Comparison of ENCODE assay signal across 14 cellular contexts in the genomic region with DNA sequence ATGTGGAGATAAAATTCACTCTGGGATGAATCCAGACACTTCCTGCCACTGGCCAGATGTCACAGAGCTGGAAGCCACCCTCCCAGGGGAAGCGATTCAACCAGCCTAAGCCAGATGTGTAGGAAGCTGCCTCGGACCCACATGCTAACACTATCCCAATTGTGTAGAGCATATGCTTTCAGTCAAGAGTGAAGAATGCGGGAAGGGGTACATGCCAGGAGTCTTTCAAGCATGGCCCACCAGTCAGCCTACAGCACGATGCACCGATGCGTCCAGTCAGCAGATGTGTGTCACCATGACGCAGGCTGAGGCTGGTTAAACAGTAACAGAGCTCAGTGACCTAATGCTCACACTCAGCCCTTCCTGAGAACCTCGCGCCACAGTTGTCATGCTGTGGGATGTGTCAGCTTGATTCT. TPM values are rescaled to one million over a fixed set of nuclear protein-coding genes. Genes with fewer than 3 reads are reported as not detected.
DNase-seq lines count a peak whose midpoint lies in the region; ATAC-seq, FAIRE-seq and TF ChIP-seq lines count a peak whose summit lies in the region.
"Had no signal": no experiment of that assay in that cellular context is flagged by ENCODE, and none has a peak within 500 bp of the region (broad histone marks: within the 10 kb centered on the region; RNA-seq: fewer than 3 reads in every experiment).

No MANE protein-coding gene starts in this region.

- no peaks in the 10 kb centered on the region for H3K27me3 Mint-ChIP-seq in activated CD4-positive, alpha-beta T cell treated with anti-CD3 and anti-CD28 coated beads, Interleukin-2, amount 10 ng/mL, durations not matched to agents 7 days and 5 days

- CTCF ChIA-PET in A549 (lab: Yijun Ruan, JAX): interaction anchor here (0.9 to 1.4 kb wide), 5 partner anchors 29 to 115 kb away, joined by 3 to 4 read pairs (median 3); no protein-coding TSS in a partner anchor
- CTCF ChIA-PET in activated CD4-positive, alpha-beta T cell treated with anti-CD3 and anti-CD28 coated beads, Interleukin-2, amount 10 ng/mL, durations not matched to agents 7 days and 5 days (lab: Charles Lee): no interaction called here

- no peak for TF ChIP-seq CTCF in A549 (IDR thresholded peaks at IDR 0.05)

- no peak for TF ChIP-seq EP300 in A549 (IDR thresholded peaks at IDR 0.05)

- H3K4me2 ChIP-seq in A549: peak overlapping the region; percentile 64

- H3K4me1 ChIP-seq in A549: peaks cover 34% of the 10 kb centered on the region

- no peak overlapping the region for H3K4me3 Mint-ChIP-seq in activated CD4-positive, alpha-beta T cell treated with anti-CD3 and anti-CD28 coated beads, Interleukin-2, amount 10 ng/mL, durations not matched to agents 7 days and 5 days

- peak overlapping the region; percentile 63 to 76 for H3K27ac ChIP-seq in A549
- H3K27ac ChIP-seq: C4-2B, vagina had no signal

- peak; percentile 99 for FAIRE-seq in A549 (lab: Jason Lieb, UNC)

- H3K4me1 Mint-ChIP-seq in activated CD4-positive, alpha-beta T cell treated with anti-CD3 and anti-CD28 coated beads, Interleukin-2, amount 10 ng/mL, durations not matched to agents 7 days and 5 days: no peaks in the 10 kb centered on the region

- DNase-seq in A549 (ENCODE audit: low read depth in 1 of 2, low spot score in 1 of 2) (peak; percentile 82 to 95), HCEC 1CT (peak; percentile 94), brain pericyte (ENCODE audit: low read depth, low spot score) (peak; percentile 13), kidney tubule cell (ENCODE audit: low spot score) (peak; percentile 100)
- DNase-seq in activated CD4-positive, alpha-beta T cell treated with anti-CD3 and anti-CD28 coated beads, Interleukin-2, amount 10 ng/mL, durations not matched to agents 7 days and 5 days: no peak
- no peak for DNase-seq in activated CD4-positive, CD25-positive, alpha-beta regulatory T cell (lab: John Stamatoyannopoulos, UW)
- DNase-seq: activated CD4-positive, CD25-positive, alpha-beta regulatory T cell treated with anti-CD3 and anti-CD28 coated beads, Interleukin-2, amount 50 U/mL, for 72 hours; NCI-H1436 treated with DMSO at 0.1 percent for 48 hours had no signal

- TF ChIP-seq POLR2A in A549 (IDR thresholded peaks at IDR 0.05; ENCODE audit: low read length): no peak

- H3K36me3 Mint-ChIP-seq in activated CD4-positive, alpha-beta T cell treated with anti-CD3 and anti-CD28 coated beads, Interleukin-2, amount 10 ng/mL, durations not matched to agents 7 days and 5 days (ENCODE audit: low read depth): no peaks in the 10 kb centered on the region

- no peak overlapping the region for H3K4me3 ChIP-seq in A549
- H3K4me3 ChIP-seq: vagina had no signal

- ATAC-seq in A549 (peak; percentile 97 to 98), HG02759 (IDR thresholded peaks at IDR 0.05; ENCODE audit: unreplicated experiment) (no peak), GM18909 (IDR thresholded peaks at IDR 0.05; ENCODE audit: poor library complexity, unreplicated experiment) (no peak)

- no peak for TF ChIP-seq RAD21 in A549 (conservative IDR thresholded peaks at IDR 0.05 in 1 of 2, IDR thresholded peaks at IDR 0.05 in 1 of 2)

- H3K9me3 ChIP-seq in A549: no peaks in the 10 kb centered on the region
- H3K9me3 ChIP-seq: vagina had no signal

- POLR2A ChIA-PET in A549 (lab: Yijun Ruan, JAX): interaction anchor here (0.9 to 1.5 kb wide), 3 partner anchors 36 to 783 kb away, joined by 3 to 4 read pairs (median 3); a partner anchor contains a TSS
- POLR2A ChIA-PET in activated CD4-positive, alpha-beta T cell treated with anti-CD3 and anti-CD28 coated beads, Interleukin-2, amount 10 ng/mL, durations not matched to agents 7 days and 5 days (lab: Charles Lee): no interaction called here

- H3K27ac Mint-ChIP-seq in activated CD4-positive, alpha-beta T cell treated with anti-CD3 and anti-CD28 coated beads, Interleukin-2, amount 10 ng/mL, durations not matched to agents 7 days and 5 days: no peak overlapping the region

- WGBS in A549 (ENCODE audit: missing lambda C conversion rate): 9% methylated on average over 9 of the region's 9 CpGs

- no peaks in the 10 kb centered on the region for H3K9me3 Mint-ChIP-seq in activated CD4-positive, alpha-beta T cell treated with anti-CD3 and anti-CD28 coated beads, Interleukin-2, amount 10 ng/mL, durations not matched to agents 7 days and 5 days

TF ChIP-seq in A549, 52 proteins besides CTCF, POLR2A, EP300 and RAD21 (continues in another document):
- TF ChIP-seq, protein P1, sequence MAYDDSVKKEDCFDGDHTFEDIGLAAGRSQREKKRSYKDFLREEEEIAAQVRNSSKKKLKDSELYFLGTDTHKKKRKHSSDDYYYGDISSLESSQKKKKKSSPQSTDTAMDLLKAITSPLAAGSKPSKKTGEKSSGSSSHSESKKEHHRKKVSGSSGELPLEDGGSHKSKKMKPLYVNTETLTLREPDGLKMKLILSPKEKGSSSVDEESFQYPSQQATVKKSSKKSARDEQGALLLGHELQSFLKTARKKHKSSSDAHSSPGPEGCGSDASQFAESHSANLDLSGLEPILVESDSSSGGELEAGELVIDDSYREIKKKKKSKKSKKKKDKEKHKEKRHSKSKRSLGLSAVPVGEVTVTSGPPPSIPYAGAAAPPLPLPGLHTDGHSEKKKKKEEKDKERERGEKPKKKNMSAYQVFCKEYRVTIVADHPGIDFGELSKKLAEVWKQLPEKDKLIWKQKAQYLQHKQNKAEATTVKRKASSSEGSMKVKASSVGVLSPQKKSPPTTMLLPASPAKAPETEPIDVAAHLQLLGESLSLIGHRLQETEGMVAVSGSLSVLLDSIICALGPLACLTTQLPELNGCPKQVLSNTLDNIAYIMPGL (CRISPR knock-in tag; IDR thresholded peaks at IDR 0.05; ENCODE audit: borderline replicate concordance): no peak
- TF ChIP-seq RFX5 (IDR thresholded peaks at IDR 0.05): peak; percentile 39; the same call in 1 of the 2 replicates
- TF ChIP-seq JUNB (IDR thresholded peaks at IDR 0.05): peak; percentile 28; the same call in 1 of the 2 replicates
- TF ChIP-seq FOSB (CRISPR knock-in tag; IDR thresholded peaks at IDR 0.05): peak; percentile 60; the same call in 1 of the 2 replicates
- peak; percentile 81 for TF ChIP-seq HEYL (CRISPR knock-in tag; IDR thresholded peaks at IDR 0.05)
- TF ChIP-seq, protein P2, sequence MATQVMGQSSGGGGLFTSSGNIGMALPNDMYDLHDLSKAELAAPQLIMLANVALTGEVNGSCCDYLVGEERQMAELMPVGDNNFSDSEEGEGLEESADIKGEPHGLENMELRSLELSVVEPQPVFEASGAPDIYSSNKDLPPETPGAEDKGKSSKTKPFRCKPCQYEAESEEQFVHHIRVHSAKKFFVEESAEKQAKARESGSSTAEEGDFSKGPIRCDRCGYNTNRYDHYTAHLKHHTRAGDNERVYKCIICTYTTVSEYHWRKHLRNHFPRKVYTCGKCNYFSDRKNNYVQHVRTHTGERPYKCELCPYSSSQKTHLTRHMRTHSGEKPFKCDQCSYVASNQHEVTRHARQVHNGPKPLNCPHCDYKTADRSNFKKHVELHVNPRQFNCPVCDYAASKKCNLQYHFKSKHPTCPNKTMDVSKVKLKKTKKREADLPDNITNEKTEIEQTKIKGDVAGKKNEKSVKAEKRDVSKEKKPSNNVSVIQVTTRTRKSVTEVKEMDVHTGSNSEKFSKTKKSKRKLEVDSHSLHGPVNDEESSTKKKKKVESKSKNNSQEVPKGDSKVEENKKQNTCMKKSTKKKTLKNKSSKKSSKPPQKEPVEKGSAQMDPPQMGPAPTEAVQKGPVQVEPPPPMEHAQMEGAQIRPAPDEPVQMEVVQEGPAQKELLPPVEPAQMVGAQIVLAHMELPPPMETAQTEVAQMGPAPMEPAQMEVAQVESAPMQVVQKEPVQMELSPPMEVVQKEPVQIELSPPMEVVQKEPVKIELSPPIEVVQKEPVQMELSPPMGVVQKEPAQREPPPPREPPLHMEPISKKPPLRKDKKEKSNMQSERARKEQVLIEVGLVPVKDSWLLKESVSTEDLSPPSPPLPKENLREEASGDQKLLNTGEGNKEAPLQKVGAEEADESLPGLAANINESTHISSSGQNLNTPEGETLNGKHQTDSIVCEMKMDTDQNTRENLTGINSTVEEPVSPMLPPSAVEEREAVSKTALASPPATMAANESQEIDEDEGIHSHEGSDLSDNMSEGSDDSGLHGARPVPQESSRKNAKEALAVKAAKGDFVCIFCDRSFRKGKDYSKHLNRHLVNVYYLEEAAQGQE (IDR thresholded peaks at IDR 0.05): no peak
- TF ChIP-seq EHF (CRISPR knock-in tag; IDR thresholded peaks at IDR 0.05): peak; percentile 95
- peak; percentile 71 for TF ChIP-seq MYC (IDR thresholded peaks at IDR 0.05; ENCODE audit: borderline replicate concordance, low read length)
- TF ChIP-seq, protein P3, sequence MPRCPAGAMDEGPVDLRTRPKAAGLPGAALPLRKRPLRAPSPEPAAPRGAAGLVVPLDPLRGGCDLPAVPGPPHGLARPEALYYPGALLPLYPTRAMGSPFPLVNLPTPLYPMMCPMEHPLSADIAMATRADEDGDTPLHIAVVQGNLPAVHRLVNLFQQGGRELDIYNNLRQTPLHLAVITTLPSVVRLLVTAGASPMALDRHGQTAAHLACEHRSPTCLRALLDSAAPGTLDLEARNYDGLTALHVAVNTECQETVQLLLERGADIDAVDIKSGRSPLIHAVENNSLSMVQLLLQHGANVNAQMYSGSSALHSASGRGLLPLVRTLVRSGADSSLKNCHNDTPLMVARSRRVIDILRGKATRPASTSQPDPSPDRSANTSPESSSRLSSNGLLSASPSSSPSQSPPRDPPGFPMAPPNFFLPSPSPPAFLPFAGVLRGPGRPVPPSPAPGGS (IDR thresholded peaks at IDR 0.05): no peak
- TF ChIP-seq FOSL2 (IDR thresholded peaks at IDR 0.05): no peak
- peak; percentile 72 for TF ChIP-seq FOSL2 (CRISPR knock-in tag; IDR thresholded peaks at IDR 0.05)
- peak; percentile 32; the same call in 1 of the 2 replicates for TF ChIP-seq GATA3 (IDR thresholded peaks at IDR 0.05; ENCODE audit: borderline replicate concordance)
- TF ChIP-seq CHD2 (IDR thresholded peaks at IDR 0.05; ENCODE audit: low read length, partially characterized antibody): no peak
- peak; percentile 67; the same call in 1 of the 2 replicates for TF ChIP-seq FOXS1 (CRISPR knock-in tag; IDR thresholded peaks at IDR 0.05)
- TF ChIP-seq HOXB13 (CRISPR knock-in tag; IDR thresholded peaks at IDR 0.05; ENCODE audit: low read depth): peak; percentile 95
- TF ChIP-seq HOXB5 (CRISPR knock-in tag; IDR thresholded peaks at IDR 0.05): peak; percentile 86
- TF ChIP-seq ZSCAN20 (CRISPR knock-in tag; IDR thresholded peaks at IDR 0.05): peak; percentile 72; the same call in 1 of the 2 replicates
- no peak for TF ChIP-seq NR3C1 (IDR thresholded peaks at IDR 0.05)

RNA-seq across cellular contexts. Expression of a gene that starts 38.8 kb away (rescaled TPM):
- polyA plus RNA-seq in A549 (2011; rRNA removed): 0.34 and 0.44 TPM in 2 replicates
- 0.21 and 0.32 TPM in 2 replicates for polyA plus RNA-seq in A549 (2012; cell fraction: cytosol; rRNA removed)
- polyA plus RNA-seq in A549 (2012; cell fraction: nucleus; rRNA removed): 0.40 and 0.43 TPM in 2 replicates
- 0.22 to 0.43 TPM (median 0.28 TPM) in 3 replicates for polyA plus RNA-seq in A549 (2017; fragmentation: RNase III; extraction: RNeasy Plus Mini Kit Qiagen cat#74134 plus additional on column Dnase treatment)
- polyA minus RNA-seq in A549 (2011; rRNA and poly(A)+ RNA removed): 0.78 and 1.3 TPM in 2 replicates
- total RNA-seq in activated CD4-positive, alpha-beta T cell treated with anti-CD3 and anti-CD28 coated beads, Interleukin-2, amount 10 ng/mL, durations not matched to agents 7 days and 5 days: not detected
- total RNA-seq: OCI-LY7 had no signal
- polyA plus RNA-seq: neural cell had no signal

Comparison
In these comparisons a context has a peak if more than half of its experiments do, and no peak if none do; other contexts are left out.
1. ATAC-seq: peak in A549 (2 of 2); none in HG02759 (single experiment) and GM18909 (single experiment).
2. DNase-seq: peak in A549 (2 of 2), HCEC 1CT (single experiment), brain pericyte (single experiment) and kidney tubule cell (single experiment); none in activated CD4-positive, alpha-beta T cell treated with anti-CD3 and anti-CD28 coated beads, Interleukin-2, amount 10 ng/mL, durations not matched to agents 7 days and 5 days (single experiment) and activated CD4-positive, CD25-positive, alpha-beta regulatory T cell (0 of 4).